In the genomic region with DNA sequence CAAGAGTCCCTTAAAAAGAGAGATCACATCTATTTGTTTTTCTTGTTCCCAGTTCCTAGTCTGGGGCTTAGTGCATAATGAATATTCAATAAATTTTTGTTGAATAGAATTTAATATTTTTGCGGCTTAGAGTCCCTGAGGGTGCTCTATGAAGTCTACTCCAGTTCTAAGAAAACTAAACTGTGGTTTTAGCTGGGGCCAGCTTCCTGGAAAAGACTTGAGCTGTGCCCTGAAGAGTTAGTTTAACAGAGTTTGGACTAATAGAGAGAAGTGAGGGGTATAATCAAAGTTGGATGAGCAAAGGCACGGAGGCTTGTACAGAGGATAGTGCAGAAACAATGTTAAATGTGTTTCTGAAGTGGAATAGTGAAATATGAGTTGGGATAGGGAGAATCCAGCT, we compare ENCODE assay signal across 15 cellular contexts.
DNase-seq lines count a peak whose midpoint lies in the region; ATAC-seq and TF ChIP-seq lines count a peak whose summit lies in the region.
"Had no signal": no experiment of that assay in that cellular context is flagged by ENCODE, and none has a peak within 500 bp of the region (broad histone marks: within the 10 kb centered on the region; RNA-seq: fewer than 3 reads in every experiment).

No MANE protein-coding gene starts in this region.

- H3K4me3 Mint-ChIP-seq in stimulated activated naive CD8-positive, alpha-beta T cell treated with anti-CD3 and anti-CD28 coated beads, Interleukin-15, amount 100 ng/mL, for 72 hours, result no peak overlapping the region
- no peak overlapping the region for H3K4me3 Mint-ChIP-seq in MCF 10A (ENCODE audit: unreplicated experiment)
- H3K4me3 Mint-ChIP-seq in CD4-positive, alpha-beta T cell, result no peak overlapping the region
- H3K4me3 Mint-ChIP-seq: B cell; CD4-positive, alpha-beta memory T cell; H9 had no signal

- CTCF ChIA-PET in MCF 10A (lab: Yijun Ruan, JAX), result interaction anchor here (0.6 to 17.9 kb wide), 9 partner anchors 8 to 394 kb away, joined by 3 to 591 read pairs (median 26); a partner anchor contains a TSS
- CTCF ChIA-PET in CD4-positive, alpha-beta T cell (lab: Charles Lee), result no interaction called here

- H3K4me3 ChIP-seq in colonic mucosa, result no peak overlapping the region
- H3K4me3 ChIP-seq in transverse colon, result no peak overlapping the region

- TF ChIP-seq POLR2A in transverse colon (IDR thresholded peaks at IDR 0.05), result no peak

- no peak overlapping the region for H3K9ac ChIP-seq in colonic mucosa (ENCODE audit: low read depth in 2 of 2, low read length in 2 of 2)

- POLR2A ChIA-PET in MCF 10A (lab: Yijun Ruan, JAX), result interaction anchor here (1.4 to 3.9 kb wide), 2 partner anchors 10 to 376 kb away, joined by 3 to 66 read pairs; no protein-coding TSS in a partner anchor
- POLR2A ChIA-PET in CD4-positive, alpha-beta T cell (lab: Charles Lee), result interaction anchor here (1.3 to 2.8 kb wide), 2 partner anchors 16 to 67 kb away, joined by 3 to 10 read pairs; no protein-coding TSS in a partner anchor

- in situ Hi-C loops in transverse colon (cut with MboI; ENCODE audit: low pct_ligation_motif_present in 1 of 4, low pct_unique_long_range_greater_than_20kb in 1 of 4, low sequenced_read_pairs in 3 of 4), result loop anchor here in 2 of 4 donors (5.0 to 10.0 kb wide), 2 partner anchors 374 to 377 kb away; a partner anchor contains a TSS

- no peaks in the 10 kb centered on the region for H3K27me3 ChIP-seq in colonic mucosa
- no peaks in the 10 kb centered on the region for H3K27me3 ChIP-seq in transverse colon
- H3K27me3 ChIP-seq in CD4-positive, alpha-beta T cell (ENCODE audit: control insufficient read depth, insufficient read depth, low read length), result no peaks in the 10 kb centered on the region

- H3K9me3 Mint-ChIP-seq in stimulated activated naive CD8-positive, alpha-beta T cell treated with anti-CD3 and anti-CD28 coated beads, Interleukin-15, amount 100 ng/mL, for 72 hours, result no peaks in the 10 kb centered on the region
- H3K9me3 Mint-ChIP-seq in MCF 10A (ENCODE audit: unreplicated experiment), result no peaks in the 10 kb centered on the region
- no peaks in the 10 kb centered on the region for H3K9me3 Mint-ChIP-seq in CD4-positive, alpha-beta T cell
- H3K9me3 Mint-ChIP-seq: H9 had no signal

- H3K36me3 ChIP-seq in colonic mucosa (no peaks in the 10 kb centered on the region), transverse colon (no peaks in the 10 kb centered on the region)

- no peak for TF ChIP-seq EP300 in transverse colon (IDR thresholded peaks at IDR 0.05; ENCODE audit: low read depth)

- peak; percentile 49 for ATAC-seq in stimulated activated naive CD8-positive, alpha-beta T cell treated with anti-CD3 and anti-CD28 coated beads, Interleukin-15, amount 100 ng/mL, for 72 hours
- ATAC-seq in stimulated activated naive CD8-positive, alpha-beta T cell treated with anti-CD3 and anti-CD28 coated beads, Interleukin-15, Interleukin-2, amounts not matched to agents 100 U/mL and 50 U/mL, for 24 hours, result no peak
- ATAC-seq in left colon, result no peak
- no peak for ATAC-seq in CD4-positive, alpha-beta T cell (ENCODE audit: poor library complexity)

- H3K27ac Mint-ChIP-seq in stimulated activated naive CD8-positive, alpha-beta T cell treated with anti-CD3 and anti-CD28 coated beads, Interleukin-15, amount 100 ng/mL, for 72 hours, result no peak overlapping the region
- no peak overlapping the region for H3K27ac Mint-ChIP-seq in MCF 10A (ENCODE audit: low read depth, unreplicated experiment)
- no peak overlapping the region for H3K27ac Mint-ChIP-seq in CD4-positive, alpha-beta T cell
- H3K27ac Mint-ChIP-seq: B cell; CD4-positive, alpha-beta memory T cell; H9 had no signal

- intact Hi-C loops in colonic mucosa (cut with DNase I) (loop anchor here (2.0 kb wide), 1 partner anchor 375 kb away; no protein-coding TSS in a partner anchor), transverse colon (cut with DNase I; ENCODE audit: low total_unique reads) (loop anchor here (10.0 kb wide), 1 partner anchor 377 kb away; a partner anchor contains a TSS), left colon (cut with DNase I, micrococcal nuclease) (no loop called here), MCF 10A (cut with micrococcal nuclease) (loop anchor here (2.0 to 10.0 kb wide), 5 partner anchors 107 to 997 kb away; a partner anchor contains a TSS)
- intact Hi-C loops in CD4-positive, alpha-beta T cell (cut with DNase I, micrococcal nuclease), result loop anchor here in 1 of 2 experiments (5.0 to 10.0 kb wide), 2 partner anchors 81 to 597 kb away; no protein-coding TSS in a partner anchor

- H3K36me3 Mint-ChIP-seq in MCF 10A (ENCODE audit: insufficient read depth, unreplicated experiment), result no peaks in the 10 kb centered on the region
- no peaks in the 10 kb centered on the region for H3K36me3 Mint-ChIP-seq in CD4-positive, alpha-beta T cell (ENCODE audit: low read depth)
- H3K36me3 Mint-ChIP-seq: CD4-positive, alpha-beta memory T cell had no signal

- no TSS peak for BruUV-seq in MCF 10A (replicated peaks; lab: Mats Ljungman, UMichigan)

- H3K9me3 ChIP-seq in colonic mucosa, result no peaks in the 10 kb centered on the region
- no peaks in the 10 kb centered on the region for H3K9me3 ChIP-seq in transverse colon
- H3K9me3 ChIP-seq in CD4-positive, alpha-beta T cell (ENCODE audit: control insufficient read depth, low read length), result no peaks in the 10 kb centered on the region

- DNase-seq in stimulated activated naive CD8-positive, alpha-beta T cell treated with anti-CD3 and anti-CD28 coated beads, Interleukin-15, amount 100 ng/mL, for 72 hours, result no peak
- DNase-seq in stimulated activated naive CD8-positive, alpha-beta T cell treated with anti-CD3 and anti-CD28 coated beads, Interleukin-15, Interleukin-2, amounts not matched to agents 100 U/mL and 50 U/mL, for 24 hours, result no peak
- DNase-seq in OCI-M1 (lab: John Stamatoyannopoulos, UW) (peak; percentile 91), colonic mucosa (no peak), transverse colon (no peak), left colon (no peak), MCF 10A (ENCODE audit: unreplicated experiment) (no peak)
- DNase-seq in CD4-positive, alpha-beta T cell, result no peak
- DNase-seq: C1 segment of cervical spinal cord; CD4-positive, alpha-beta memory T cell; DMS79; EL; GOT3; H9 had no signal

- peaks cover 17% of the 10 kb centered on the region for H3K27me3 Mint-ChIP-seq in stimulated activated naive CD8-positive, alpha-beta T cell treated with anti-CD3 and anti-CD28 coated beads, Interleukin-15, amount 100 ng/mL, for 72 hours
- no peaks in the 10 kb centered on the region for H3K27me3 Mint-ChIP-seq in MCF 10A (ENCODE audit: insufficient read depth, unreplicated experiment)
- no peaks in the 10 kb centered on the region for H3K27me3 Mint-ChIP-seq in CD4-positive, alpha-beta T cell
- H3K27me3 Mint-ChIP-seq: B cell; CD4-positive, alpha-beta memory T cell had no signal

- H3K4me1 Mint-ChIP-seq in stimulated activated naive CD8-positive, alpha-beta T cell treated with anti-CD3 and anti-CD28 coated beads, Interleukin-15, amount 100 ng/mL, for 72 hours, result peaks cover 17% of the 10 kb centered on the region
- no peaks in the 10 kb centered on the region for H3K4me1 Mint-ChIP-seq in MCF 10A (ENCODE audit: insufficient read depth, unreplicated experiment)
- H3K4me1 Mint-ChIP-seq in CD4-positive, alpha-beta T cell (ENCODE audit: low read depth), result no peaks in the 10 kb centered on the region
- H3K4me1 Mint-ChIP-seq: H9 had no signal

- H3K27ac ChIP-seq in colonic mucosa, result peak overlapping the region; percentile 20
- peak overlapping the region; percentile 19 to 78 (median 68) for H3K27ac ChIP-seq in transverse colon
- no peak overlapping the region for H3K27ac ChIP-seq in CD4-positive, alpha-beta T cell (ENCODE audit: low read depth, low read length)

- H3K4me1 ChIP-seq in colonic mucosa, result no peaks in the 10 kb centered on the region
- H3K4me1 ChIP-seq in transverse colon, result peaks cover 0 to 42% (median 6%) of the 10 kb centered on the region in 4 donors

- 80 to 93% methylated on average over 2 of the region's 2 CpGs for WGBS in transverse colon (ENCODE audit: low coverage in 1 of 2), 2 donors

- TF ChIP-seq CTCF in colonic mucosa (IDR thresholded peaks at IDR 0.05) (no peak), transverse colon (IDR thresholded peaks at IDR 0.05) (no peak), MCF 10A (IDR thresholded peaks at IDR 0.05; ENCODE audit: unreplicated experiment) (no peak)
- TF ChIP-seq CTCF in CD4-positive, alpha-beta T cell (IDR thresholded peaks at IDR 0.05), result no peak

Comparison
In these comparisons a context has a peak if more than half of its experiments do, and no peak if none do; other contexts are left out.
1. intact Hi-C loops: an anchor here in colonic mucosa (2.0 kb wide), transverse colon (10.0 kb wide) and MCF 10A (2.0 to 10.0 kb wide); none called in left colon.